In the genomic region with DNA sequence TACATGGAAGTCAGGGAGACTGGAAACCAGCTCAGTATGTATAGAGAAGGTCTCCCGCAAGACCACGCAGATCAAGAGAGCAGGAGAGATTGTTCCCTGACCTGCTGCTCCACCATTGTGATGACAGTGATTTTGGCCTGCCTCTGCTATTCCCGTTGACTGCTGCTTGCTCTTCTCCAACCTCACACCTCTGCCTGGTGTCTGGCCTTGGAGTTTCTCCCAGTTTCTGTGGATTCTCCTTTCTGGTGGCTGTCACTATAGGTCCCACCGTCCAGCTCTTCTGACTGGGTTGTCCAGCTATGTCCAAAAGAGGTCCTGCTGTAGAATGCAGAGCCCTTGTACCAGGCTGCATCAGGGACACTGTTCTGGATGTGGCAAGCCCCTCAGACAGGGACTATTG, we compare ENCODE assay signal across 33 cellular contexts.
"Had no signal": no experiment of that assay in that cellular context is flagged by ENCODE, and none has a peak within 500 bp of the region (broad histone marks: within the 10 kb centered on the region; RNA-seq: fewer than 3 reads in every experiment).

No MANE protein-coding gene starts in this region.

- H3K27me3 ChIP-seq: adrenal gland, body of pancreas, brain microvascular endothelial cell, breast epithelium had no signal

- ATAC-seq: activated CD8-positive, alpha-beta T cell treated with anti-CD3 and anti-CD28 coated beads for 36 hours; activated naive CD4-positive, alpha-beta T cell treated with anti-CD3 and anti-CD28 coated beads, Interleukin-2, amount 50 U/mL, for 72 hours; activated T-cell treated with anti-CD3 and anti-CD28 coated beads, Interleukin-2, amount 50 U/mL, for 4 hours; activated T-cell treated with anti-CD3 and anti-CD28 coated beads, Interleukin-2, amount 50 U/mL, for 72 hours; activated T-helper 17 cell treated with anti-CD3 and anti-CD28 coated beads, Interleukin-2, amount 50 U/mL, for 72 hours; body of pancreas had no signal

- DNase-seq: activated B cell treated with CpG ODN at 0.5 μM for 24 hours; activated CD4-positive, alpha-beta memory T cell treated with anti-CD3 and anti-CD28 coated beads for 36 hours; activated CD4-positive, alpha-beta T cell treated with anti-CD3 and anti-CD28 coated beads for 4 hours; activated CD4-positive, alpha-beta T cell treated with anti-CD3 and anti-CD28 coated beads, Interleukin-2, amount 10 ng/mL, durations not matched to agents 24 days and 14 days; activated CD4-positive, alpha-beta T cell treated with anti-CD3 and anti-CD28 coated beads, Interleukin-2, amount 50 U/mL, for 1 hour; activated CD4-positive, alpha-beta T cell treated with anti-CD3 and anti-CD28 coated beads, Interleukin-2, amount 50 U/mL, for 4 hours; activated CD4-positive, CD25-positive, alpha-beta regulatory T cell treated with anti-CD3 and anti-CD28 coated beads, Interleukin-2, amount 50 U/mL, for 72 hours; activated CD8-positive, alpha-beta memory T cell treated with anti-CD3 and anti-CD28 coated beads, Interleukin-2, amount 50 U/mL, for 4 hours; activated CD8-positive, alpha-beta T cell treated with anti-CD3 and anti-CD28 coated beads for 36 hours; activated effector memory CD4-positive, alpha-beta T cell treated with anti-CD3 and anti-CD28 coated beads, Interleukin-2, amount 50 U/mL, for 16 hours; activated gamma-delta T cell treated with Interleukin-2 at 50 U/mL for 16 hours; activated naive CD4-positive, alpha-beta T cell; activated naive CD4-positive, alpha-beta T cell treated with anti-CD3 and anti-CD28 coated beads for 36 hours; activated naive CD4-positive, alpha-beta T cell treated with anti-CD3 and anti-CD28 coated beads, Interleukin-2, amount 50 U/mL, for 16 hours; activated naive CD8-positive, alpha-beta T cell treated with anti-CD3 and anti-CD28 coated beads for 36 hours; activated T-cell treated with anti-CD3 and anti-CD28 coated beads for 4 hours; activated T-cell treated with anti-CD3 and anti-CD28 coated beads, Interleukin-2, amount 50 U/mL, for 1 hour; activated T-cell treated with anti-CD3 and anti-CD28 coated beads, Interleukin-2, amount 50 U/mL, for 4 hours; activated T-cell treated with anti-CD3 and anti-CD28 coated beads, Interleukin-2, amount 50 U/mL, for 72 hours; adrenal gland; amniotic stem cell; aorta; body of pancreas; brain microvascular endothelial cell; central memory CD4-positive, alpha-beta T cell; SW 1271; T-helper 1 cell; T-helper 2 cell; T-helper 9 cell had no signal

- H3K36me3 ChIP-seq: adrenal gland, brain microvascular endothelial cell, breast epithelium had no signal

- H3K9me3 ChIP-seq: adrenal gland, body of pancreas, breast epithelium had no signal

- H3K4me1 ChIP-seq: body of pancreas, breast epithelium had no signal

- H3K4me3 ChIP-seq: adrenal gland, body of pancreas, breast epithelium had no signal

- H3K27ac ChIP-seq: adrenal gland, body of pancreas, brain microvascular endothelial cell, VCaP had no signal
